ENCODE assay signal across 12 cellular contexts in genomic region chr17:74369665-74370490, GRCh38. TPM values are rescaled to one million over a fixed set of nuclear protein-coding genes. Genes with fewer than 3 reads are reported as not detected.
"Had no signal": no experiment of that assay in that cellular context is flagged by ENCODE, and none has a peak within 500 bp of the region (broad histone marks: within the 10 kb centered on the region; RNA-seq: fewer than 3 reads in every experiment).

No MANE protein-coding gene starts in this region.

- H3K9me3 ChIP-seq: ovary, sigmoid colon, SK-N-SH, thoracic aorta had no signal

- DNase-seq: cortex of kidney, foreskin keratinocyte, mesenchymal stem cell, ovary, sigmoid colon, SK-N-SH had no signal

- H3K27ac ChIP-seq: foreskin keratinocyte, ovary, sigmoid colon, thoracic aorta had no signal

- H3K36me3 ChIP-seq: ovary, sigmoid colon, thoracic aorta had no signal

- H3K9ac ChIP-seq: SK-N-SH had no signal

- H3K4me2 ChIP-seq: SK-N-SH had no signal

- H3K27ac Mint-ChIP-seq: nephron progenitor cell had no signal

- H3K27me3 ChIP-seq: ovary had no signal

- H3K4me3 Mint-ChIP-seq: nephron progenitor cell had no signal

- ATAC-seq: foreskin keratinocyte had no signal

- H3K4me1 ChIP-seq: foreskin keratinocyte had no signal

- H3K4me3 ChIP-seq: ovary, sigmoid colon, thoracic aorta had no signal

- H3K9me3 Mint-ChIP-seq: nephron progenitor cell had no signal

RNA-seq across cellular contexts. Expression of gene GPR142, which starts 2.6 kb away (rescaled TPM):
- total RNA-seq: foreskin keratinocyte; T-helper 1 cell treated with Interleukin-12 subunit alpha and Interleukin-12 subunit beta and Interleukin-4 antibody, amounts not matched to agents 30 ng/mL and 1 ng/mL, for 36 hours; thoracic aorta; urinary bladder had no signal

RNA-seq across cellular contexts. Expression of gene BTBD17, which starts 8.2 kb away (rescaled TPM):
- total RNA-seq: foreskin keratinocyte; liver; mucosa of gallbladder; ovary; sigmoid colon; T-helper 1 cell treated with Interleukin-12 subunit alpha and Interleukin-12 subunit beta and Interleukin-4 antibody, amounts not matched to agents 30 ng/mL and 1 ng/mL, for 36 hours; thoracic aorta; urinary bladder had no signal
